In genomic region chr20:10370091-10370887, GRCh38 we compare ENCODE assay signal across 23 cellular contexts.
A peak's percentile ranks its signal among the peaks of the same experiment; 100 is the strongest.
DNase-seq lines count a peak whose midpoint lies in the region; ATAC-seq and TF ChIP-seq lines count a peak whose summit lies in the region.
"Had no signal": no experiment of that assay in that cellular context is flagged by ENCODE, and none has a peak within 500 bp of the region (broad histone marks: within the 10 kb centered on the region; RNA-seq: fewer than 3 reads in every experiment).

No MANE protein-coding gene starts in this region.

- H3K9ac ChIP-seq in adipocyte (ENCODE audit: low read length), result no peak overlapping the region
- H3K9ac ChIP-seq: GM23248, parathyroid adenoma had no signal

- H3K4me2 ChIP-seq in hepatocyte, result peak overlapping the region; percentile 33
- peak overlapping the region; percentile 10 for H3K4me2 ChIP-seq in osteoblast (ENCODE audit: insufficient read depth, low read length)

- H3K27me3 ChIP-seq in adipocyte (replicated peaks; ENCODE audit: control insufficient read depth, insufficient read depth, low read length) (peaks cover 1% of the 10 kb centered on the region), hepatocyte (no peaks in the 10 kb centered on the region), osteoblast (ENCODE audit: insufficient read depth, low read length) (no peaks in the 10 kb centered on the region)
- H3K27me3 ChIP-seq: cardiac muscle cell, dorsolateral prefrontal cortex, SJSA1 had no signal

- H3K4me3 Mint-ChIP-seq in activated T-cell treated with anti-CD3 and anti-CD28 coated beads, Interleukin-2, amount 50 U/mL, for 4 hours, result no peak overlapping the region
- H3K4me3 Mint-ChIP-seq: activated naive CD8-positive, alpha-beta T cell treated with anti-CD3 and anti-CD28 coated beads, Interleukin-2, amount 10 ng/mL, durations not matched to agents 7 days and 5 days; naive B cell had no signal

- no peaks in the 10 kb centered on the region for H3K9me2 ChIP-seq in hepatocyte (replicated peaks; ENCODE audit: insufficient read depth)

- ATAC-seq in HG02588 (IDR thresholded peaks at IDR 0.05; ENCODE audit: unreplicated experiment), result no peak
- ATAC-seq in activated T-cell treated with anti-CD3 and anti-CD28 coated beads, Interleukin-2, amount 50 U/mL, for 4 hours, result no peak

- H3K79me2 ChIP-seq in hepatocyte (no peaks in the 10 kb centered on the region), osteoblast (ENCODE audit: insufficient read depth, low read length) (no peaks in the 10 kb centered on the region)
- H3K79me2 ChIP-seq: parathyroid adenoma had no signal

- H3K4me3 ChIP-seq in adipocyte (ENCODE audit: low read length) (no peak overlapping the region), hepatocyte (no peak overlapping the region), osteoblast (ENCODE audit: insufficient read depth, low read length) (no peak overlapping the region)
- H3K4me3 ChIP-seq: cardiac muscle cell, dorsolateral prefrontal cortex, GM23248, SJSA1 had no signal

- no peaks in the 10 kb centered on the region for H3K36me3 Mint-ChIP-seq in activated T-cell treated with anti-CD3 and anti-CD28 coated beads, Interleukin-2, amount 50 U/mL, for 4 hours (ENCODE audit: insufficient read depth)
- H3K36me3 Mint-ChIP-seq: activated naive CD8-positive, alpha-beta T cell treated with anti-CD3 and anti-CD28 coated beads, Interleukin-2, amount 10 ng/mL, durations not matched to agents 7 days and 5 days had no signal

- peaks cover 6% of the 10 kb centered on the region for H3K9me3 Mint-ChIP-seq in activated T-cell treated with anti-CD3 and anti-CD28 coated beads, Interleukin-2, amount 50 U/mL, for 4 hours

- peaks cover 10% of the 10 kb centered on the region for H3K4me1 ChIP-seq in adipocyte (ENCODE audit: control insufficient read depth, insufficient read depth, low read length)
- H3K4me1 ChIP-seq in hepatocyte (ENCODE audit: insufficient read depth), result peaks cover 13% of the 10 kb centered on the region
- H3K4me1 ChIP-seq in osteoblast (ENCODE audit: insufficient read depth, low read length), result peaks cover 17% of the 10 kb centered on the region

- DNase-seq in HuH-7 (ENCODE audit: low spot score), result peak; percentile 43
- peak; percentile 28 for DNase-seq in adipocyte (ENCODE audit: low read depth)
- DNase-seq in hepatocyte (ENCODE audit: low spot score), result no peak
- no peak for DNase-seq in osteoblast (ENCODE audit: insufficient read length, low spot score, missing footprints)
- no peak for DNase-seq in activated T-cell treated with anti-CD3 and anti-CD28 coated beads, Interleukin-2, amount 50 U/mL, for 4 hours
- DNase-seq in cerebellar cortex (ENCODE audit: low spot score), result no peak
- no peak for DNase-seq in SHP77 treated with DMSO at 0.1 percent for 48 hours (lab: John Stamatoyannopoulos, UW)
- DNase-seq: activated CD4-positive, alpha-beta T cell treated with anti-CD3 and anti-CD28 coated beads, Interleukin-2, amount 50 U/mL, for 4 hours; activated CD8-positive, alpha-beta memory T cell treated with anti-CD3 and anti-CD28 coated beads, Interleukin-2, amount 50 U/mL, for 4 hours; activated effector memory CD4-positive, alpha-beta T cell treated with Interleukin-2 at 50 U/mL for 16 hours; activated naive CD8-positive, alpha-beta T cell treated with anti-CD3 and anti-CD28 coated beads, Interleukin-2, amount 10 ng/mL, durations not matched to agents 7 days and 5 days; dorsolateral prefrontal cortex; GM23248; Kasumi-1; naive B cell; NCI-H1048; NCI-H187 treated with DMSO at 0.1 percent for 48 hours; NCI-H345 had no signal

- no peak overlapping the region for H3K27ac ChIP-seq in hepatocyte
- no peak overlapping the region for H3K27ac ChIP-seq in osteoblast (ENCODE audit: low read depth, low read length)
- H3K27ac ChIP-seq: C4-2B, cardiac muscle cell, dorsolateral prefrontal cortex, GM23248, parathyroid adenoma, SJSA1 had no signal

- H4K20me1 ChIP-seq in hepatocyte (ENCODE audit: insufficient read depth, poor library complexity, severe bottlenecking) (no peaks in the 10 kb centered on the region), osteoblast (ENCODE audit: insufficient read depth, low read length) (no peaks in the 10 kb centered on the region)

- H2AFZ ChIP-seq in hepatocyte, result no peak overlapping the region
- no peak overlapping the region for H2AFZ ChIP-seq in osteoblast (ENCODE audit: low read length)
- H2AFZ ChIP-seq: GM23248, parathyroid adenoma had no signal

- 66% methylated on average over 8 of the region's 8 CpGs for WGBS in hepatocyte (ENCODE audit: low lambda C conversion rate, missing lambda C conversion rate)

- peaks cover 22% of the 10 kb centered on the region for H3K27me3 Mint-ChIP-seq in activated T-cell treated with anti-CD3 and anti-CD28 coated beads, Interleukin-2, amount 50 U/mL, for 4 hours (ENCODE audit: low read depth)

- TF ChIP-seq CTCF in hepatocyte (IDR thresholded peaks at IDR 0.05; ENCODE audit: poor library complexity) (no peak), osteoblast (IDR thresholded peaks at IDR 0.05; ENCODE audit: extremely low read depth, low read depth, low read length) (no peak)

- no peaks in the 10 kb centered on the region for H3K4me1 Mint-ChIP-seq in activated T-cell treated with anti-CD3 and anti-CD28 coated beads, Interleukin-2, amount 50 U/mL, for 4 hours (ENCODE audit: low read depth)
- H3K4me1 Mint-ChIP-seq: naive B cell had no signal

- H3K9me3 ChIP-seq in adipocyte (ENCODE audit: control insufficient read depth, low read length), result no peaks in the 10 kb centered on the region
- H3K9me3 ChIP-seq in hepatocyte (ENCODE audit: low read depth), result no peaks in the 10 kb centered on the region
- no peaks in the 10 kb centered on the region for H3K9me3 ChIP-seq in osteoblast (ENCODE audit: low read depth, low read length)
- H3K9me3 ChIP-seq: SJSA1 had no signal

- H3K36me3 ChIP-seq in adipocyte (ENCODE audit: control insufficient read depth, insufficient read depth, low read length, severe bottlenecking) (no peaks in the 10 kb centered on the region), hepatocyte (replicated peaks; ENCODE audit: insufficient read depth, low read depth) (no peaks in the 10 kb centered on the region), osteoblast (ENCODE audit: insufficient read depth, low read length) (no peaks in the 10 kb centered on the region)
- H3K36me3 ChIP-seq: cardiac muscle cell, SJSA1 had no signal

Comparison
In these comparisons a context has a peak if more than half of its experiments do, and no peak if none do; other contexts are left out.
1. DNase-seq: peak in HuH-7 (single experiment) and adipocyte (single experiment); none in hepatocyte (single experiment), osteoblast (single experiment), activated T-cell treated with anti-CD3 and anti-CD28 coated beads, Interleukin-2, amount 50 U/mL, for 4 hours (single experiment), cerebellar cortex (single experiment) and SHP77 treated with DMSO at 0.1 percent for 48 hours (single experiment).